Comparison of ENCODE assay signal across 8 cellular contexts in the genomic region with DNA sequence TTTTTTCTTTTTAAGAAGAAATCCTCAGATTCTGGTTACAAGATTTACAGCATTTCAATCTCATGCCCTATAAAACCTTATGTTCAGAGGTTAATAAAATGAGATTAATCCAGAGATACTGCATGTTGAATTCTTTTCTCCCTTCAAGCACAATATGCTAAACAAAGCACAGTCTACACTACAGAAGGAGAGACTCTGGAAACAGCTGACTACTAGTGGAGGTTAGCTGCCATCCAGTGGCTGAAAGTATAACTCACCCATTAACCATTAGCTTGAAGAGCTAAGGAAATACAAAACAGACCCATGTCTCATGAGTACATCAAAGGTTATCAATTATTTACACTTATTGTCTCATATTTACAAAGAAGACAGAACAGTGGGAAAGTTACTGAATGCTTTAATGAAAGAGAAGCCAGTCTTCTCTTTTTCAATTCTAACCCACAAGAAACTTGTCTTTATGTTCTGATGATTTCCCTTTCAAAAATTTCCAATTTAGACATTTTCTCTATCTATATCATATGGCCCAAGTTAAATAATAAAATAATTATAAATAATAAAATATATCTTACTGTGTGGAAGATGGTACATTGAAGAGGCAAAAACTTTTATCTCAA. TPM values are rescaled to one million over a fixed set of nuclear protein-coding genes. Genes with fewer than 3 reads are reported as not detected.
DNase-seq lines count a peak whose midpoint lies in the region; ATAC-seq lines count a peak whose summit lies in the region.

No MANE protein-coding gene starts in this region.

- DNase-seq in GM04504 (ENCODE audit: low read depth) (peak; percentile 34), HT-29 (ENCODE audit: low spot score) (peak; percentile 79), NCI-H774 (lab: John Stamatoyannopoulos, UW) (peak; percentile 79), cerebellum (ENCODE audit: low spot score) (peak; percentile 71), medulla oblongata (ENCODE audit: extremely low spot score) (peak; percentile 73)

- ATAC-seq in GM21529 (IDR thresholded peaks at IDR 0.05; ENCODE audit: unreplicated experiment) (peak; percentile 99), HG02840 (IDR thresholded peaks at IDR 0.05; ENCODE audit: low FRiP score, unreplicated experiment) (no peak)
- ATAC-seq in activated CD4-positive, CD25-positive, alpha-beta regulatory T cell treated with anti-CD3 and anti-CD28 coated beads, Interleukin-2, amount 50 U/mL, for 24 hours, result no peak

RNA-seq across cellular contexts. Expression of gene DNAH5, which starts 12.7 kb away (rescaled TPM):
- 0.73 and 1.1 TPM in 2 replicates for total RNA-seq in HT-29 (2014; rRNA removed; shearing (Covaris generic))
- 2.6 TPM for total RNA-seq in cerebellum
